1 cellular context compared by ENCODE assay signal in genomic region chr20:54207743-54208491, GRCh38.
A peak's percentile ranks its signal among the peaks of the same experiment; 100 is the strongest.
TF ChIP-seq lines count a peak whose summit lies in the region.

Gene PFDN4 (plus strand): TSS chr20:54208087. CDS start chr20:54208101, 14 bp downstream.

TF ChIP-seq in K562, 482 proteins besides CTCF, POLR2A, EP300 and RAD21 (continued from another document and continues in another):
- no peak for TF ChIP-seq NR0B1 (IDR thresholded peaks at IDR 0.05; ENCODE audit: partially characterized antibody)
- peak; percentile 31; the same call in 1 of the 2 replicates for TF ChIP-seq NR2C1 (IDR thresholded peaks at IDR 0.05)
- peak; percentile 38; the same call in 1 of the 2 replicates for TF ChIP-seq NR2C1 (tag; IDR thresholded peaks at IDR 0.05)
- no peak for TF ChIP-seq HDAC8 (tag; IDR thresholded peaks at IDR 0.05)
- TF ChIP-seq SNIP1 (IDR thresholded peaks at IDR 0.05; ENCODE audit: low read depth) = no peak
- TF ChIP-seq IRF9 (tag; IDR thresholded peaks at IDR 0.05) = no peak
- TF ChIP-seq FOXP4 (CRISPR knock-in tag; IDR thresholded peaks at IDR 0.05; ENCODE audit: borderline replicate concordance) = peak; percentile 84; the same call in 1 of the 2 replicates
- TF ChIP-seq HEY1 (CRISPR knock-in tag; IDR thresholded peaks at IDR 0.05; ENCODE audit: borderline replicate concordance) = no peak
- no peak for TF ChIP-seq ZNF124 (CRISPR knock-in tag; IDR thresholded peaks at IDR 0.05)
- no peak for TF ChIP-seq RFX7 (CRISPR knock-in tag; IDR thresholded peaks at IDR 0.05)
- no peak for TF ChIP-seq WHSC1 (IDR thresholded peaks at IDR 0.05; ENCODE audit: low read length)
- TF ChIP-seq ELF1 (tag; IDR thresholded peaks at IDR 0.05) = no peak
- peak; percentile 85 for TF ChIP-seq LEF1 (IDR thresholded peaks at IDR 0.05)
- no peak for TF ChIP-seq ESRRB (CRISPR knock-in tag; IDR thresholded peaks at IDR 0.05; ENCODE audit: borderline replicate concordance)
- TF ChIP-seq DPF2 (IDR thresholded peaks at IDR 0.05) = no peak
- TF ChIP-seq JUN (IDR thresholded peaks at IDR 0.05; ENCODE audit: borderline replicate concordance, low read depth, low read length) = no peak
- TF ChIP-seq JUN (CRISPR knock-in tag; IDR thresholded peaks at IDR 0.05; ENCODE audit: borderline replicate concordance) = no peak
- no peak for TF ChIP-seq ILK (tag; IDR thresholded peaks at IDR 0.05; ENCODE audit: borderline replicate concordance, low read depth)
- no peak for TF ChIP-seq GTF3C2 (IDR thresholded peaks at IDR 0.05; ENCODE audit: borderline replicate concordance, extremely low read depth, insufficient read length)
- no peak for TF ChIP-seq NELFE (IDR thresholded peaks at IDR 0.05; ENCODE audit: insufficient read depth, insufficient read length)
- TF ChIP-seq ZNF140 (CRISPR knock-in tag; IDR thresholded peaks at IDR 0.05) = no peak
- TF ChIP-seq ZNF589 (CRISPR knock-in tag; IDR thresholded peaks at IDR 0.05; ENCODE audit: low read depth) = no peak
- TF ChIP-seq ZFP30 (CRISPR knock-in tag; IDR thresholded peaks at IDR 0.05; ENCODE audit: borderline replicate concordance) = no peak
- no peak for TF ChIP-seq SNRNP70 (optimal IDR thresholded peaks at IDR 0.05; ENCODE audit: low read depth, low read length)
- TF ChIP-seq CGGBP1 (CRISPR knock-in tag; IDR thresholded peaks at IDR 0.05) = no peak
- peak; percentile 69 for TF ChIP-seq FUS (optimal IDR thresholded peaks at IDR 0.05; ENCODE audit: low read depth, low read length)
- 0 out of 4 replicates have a peak, but pooled peaks have one; percentile 6 to 35 for TF ChIP-seq UBTF (IDR thresholded peaks at IDR 0.05; ENCODE audit: borderline replicate concordance in 1 of 2, low read depth in 2 of 2, low read length in 2 of 2)
- TF ChIP-seq CBX8 (IDR thresholded peaks at IDR 0.05; ENCODE audit: borderline replicate concordance, extremely low read depth, low read depth, low read length, poor library complexity, severe bottlenecking) = no peak
- TF ChIP-seq KAT7 (CRISPR knock-in tag; IDR thresholded peaks at IDR 0.05; ENCODE audit: borderline replicate concordance) = no peak
- no peak for TF ChIP-seq ZNF551 (CRISPR knock-in tag; IDR thresholded peaks at IDR 0.05)
- TF ChIP-seq OTX1 (CRISPR knock-in tag; IDR thresholded peaks at IDR 0.05) = no peak
- no peak for TF ChIP-seq ZBTB2 (IDR thresholded peaks at IDR 0.05)
- TF ChIP-seq NUFIP1 (IDR thresholded peaks at IDR 0.05; ENCODE audit: partially characterized antibody) = peak; percentile 75
- no peak for TF ChIP-seq TAF15 (IDR thresholded peaks at IDR 0.05; ENCODE audit: low read depth, low read length)
- 0 out of 2 replicates have a peak, but pooled peaks have one; percentile 38 for TF ChIP-seq MEF2D (tag; conservative IDR thresholded peaks at IDR 0.05; ENCODE audit: low read depth)
- no peak for TF ChIP-seq ZNF384 (IDR thresholded peaks at IDR 0.05; ENCODE audit: low read depth, low read length)
- TF ChIP-seq ZNF512 (tag; IDR thresholded peaks at IDR 0.05) = no peak
- TF ChIP-seq PREB (CRISPR knock-in tag; IDR thresholded peaks at IDR 0.05) = no peak
- no peak for TF ChIP-seq ZNF232 (CRISPR knock-in tag; IDR thresholded peaks at IDR 0.05)
- TF ChIP-seq SMARCE1 (IDR thresholded peaks at IDR 0.05) = no peak
- TF ChIP-seq ZNF764 (CRISPR knock-in tag; IDR thresholded peaks at IDR 0.05; ENCODE audit: low read depth) = no peak
- no peak for TF ChIP-seq ZNF518B (CRISPR knock-in tag; IDR thresholded peaks at IDR 0.05)
- no peak for TF ChIP-seq BRD4 (IDR thresholded peaks at IDR 0.05)
- peak; percentile 83 for TF ChIP-seq DIDO1 (tag; IDR thresholded peaks at IDR 0.05; ENCODE audit: low read depth)
- no peak for TF ChIP-seq ZBTB9 (CRISPR knock-in tag; IDR thresholded peaks at IDR 0.05)
- TF ChIP-seq SNAPC5 (CRISPR knock-in tag; IDR thresholded peaks at IDR 0.05) = no peak
- TF ChIP-seq ZNF274 (IDR thresholded peaks at IDR 0.05; ENCODE audit: borderline replicate concordance, low read depth, low read length) = no peak
